ENCODE assay signal across 2 cellular contexts in the genomic region with DNA sequence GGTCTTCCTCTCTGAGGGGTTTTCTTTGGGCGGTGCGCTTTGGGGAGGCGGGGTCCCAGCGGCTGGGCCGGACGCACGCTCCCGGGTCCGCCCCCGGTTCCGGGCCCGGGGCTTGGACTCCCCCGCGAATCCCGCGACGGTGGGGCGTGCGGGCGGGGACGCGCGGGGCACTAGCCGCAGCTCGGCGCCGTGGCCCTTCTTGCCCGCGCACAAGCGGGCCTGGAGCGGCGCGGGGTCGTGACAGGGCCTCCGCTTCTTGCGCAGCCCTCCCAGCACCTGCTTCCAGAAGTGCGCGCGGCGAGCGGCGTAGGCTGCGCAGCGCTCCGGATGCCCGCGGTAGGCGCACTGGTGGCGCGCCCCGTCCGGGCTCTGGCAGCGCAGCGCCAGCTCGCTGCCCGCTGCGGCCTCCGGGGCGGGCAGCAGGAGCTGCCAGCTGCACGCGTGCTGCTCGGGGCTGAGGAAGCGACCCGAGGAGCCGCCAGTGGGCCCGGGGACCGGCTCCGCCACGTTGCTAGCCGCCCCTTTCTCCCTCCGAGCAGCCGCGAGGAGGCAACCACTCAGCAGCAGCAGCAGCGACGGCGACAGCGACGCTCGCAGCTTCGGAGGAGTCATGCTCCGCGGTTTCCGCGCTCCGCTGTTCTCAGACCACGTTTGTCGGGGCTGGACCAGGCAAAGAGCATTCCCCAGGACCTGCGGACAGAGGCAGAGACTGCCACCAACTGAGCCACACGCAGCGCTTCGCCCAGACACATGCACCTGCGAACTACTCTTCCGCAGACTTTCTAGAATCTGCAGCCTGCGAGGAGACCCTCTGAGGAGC.
A peak's percentile ranks its signal among the peaks of the same experiment; 100 is the strongest.
TF ChIP-seq lines count a peak whose summit lies in the region.

No MANE protein-coding gene starts in this region.

TF ChIP-seq in IMR-90, 13 proteins besides CTCF, POLR2A, EP300 and RAD21 (continued from another document):
- TF ChIP-seq, protein P1, sequence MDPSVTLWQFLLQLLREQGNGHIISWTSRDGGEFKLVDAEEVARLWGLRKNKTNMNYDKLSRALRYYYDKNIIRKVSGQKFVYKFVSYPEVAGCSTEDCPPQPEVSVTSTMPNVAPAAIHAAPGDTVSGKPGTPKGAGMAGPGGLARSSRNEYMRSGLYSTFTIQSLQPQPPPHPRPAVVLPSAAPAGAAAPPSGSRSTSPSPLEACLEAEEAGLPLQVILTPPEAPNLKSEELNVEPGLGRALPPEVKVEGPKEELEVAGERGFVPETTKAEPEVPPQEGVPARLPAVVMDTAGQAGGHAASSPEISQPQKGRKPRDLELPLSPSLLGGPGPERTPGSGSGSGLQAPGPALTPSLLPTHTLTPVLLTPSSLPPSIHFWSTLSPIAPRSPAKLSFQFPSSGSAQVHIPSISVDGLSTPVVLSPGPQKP (IDR thresholded peaks at IDR 0.05; ENCODE audit: borderline replicate concordance, low read depth, low read length): no peak
- TF ChIP-seq FOS (IDR thresholded peaks at IDR 0.05; ENCODE audit: low read depth, low read length) (no peak), RFX5 (IDR thresholded peaks at IDR 0.05; ENCODE audit: low read depth, low read length) (no peak), BHLHE40 (IDR thresholded peaks at IDR 0.05; ENCODE audit: low read depth, low read length) (peak; percentile 11; the same call in 1 of the 2 replicates)

TF ChIP-seq in PFSK-1, 5 proteins besides CTCF, POLR2A, EP300 and RAD21 (continued from another document):
- TF ChIP-seq, protein P2, sequence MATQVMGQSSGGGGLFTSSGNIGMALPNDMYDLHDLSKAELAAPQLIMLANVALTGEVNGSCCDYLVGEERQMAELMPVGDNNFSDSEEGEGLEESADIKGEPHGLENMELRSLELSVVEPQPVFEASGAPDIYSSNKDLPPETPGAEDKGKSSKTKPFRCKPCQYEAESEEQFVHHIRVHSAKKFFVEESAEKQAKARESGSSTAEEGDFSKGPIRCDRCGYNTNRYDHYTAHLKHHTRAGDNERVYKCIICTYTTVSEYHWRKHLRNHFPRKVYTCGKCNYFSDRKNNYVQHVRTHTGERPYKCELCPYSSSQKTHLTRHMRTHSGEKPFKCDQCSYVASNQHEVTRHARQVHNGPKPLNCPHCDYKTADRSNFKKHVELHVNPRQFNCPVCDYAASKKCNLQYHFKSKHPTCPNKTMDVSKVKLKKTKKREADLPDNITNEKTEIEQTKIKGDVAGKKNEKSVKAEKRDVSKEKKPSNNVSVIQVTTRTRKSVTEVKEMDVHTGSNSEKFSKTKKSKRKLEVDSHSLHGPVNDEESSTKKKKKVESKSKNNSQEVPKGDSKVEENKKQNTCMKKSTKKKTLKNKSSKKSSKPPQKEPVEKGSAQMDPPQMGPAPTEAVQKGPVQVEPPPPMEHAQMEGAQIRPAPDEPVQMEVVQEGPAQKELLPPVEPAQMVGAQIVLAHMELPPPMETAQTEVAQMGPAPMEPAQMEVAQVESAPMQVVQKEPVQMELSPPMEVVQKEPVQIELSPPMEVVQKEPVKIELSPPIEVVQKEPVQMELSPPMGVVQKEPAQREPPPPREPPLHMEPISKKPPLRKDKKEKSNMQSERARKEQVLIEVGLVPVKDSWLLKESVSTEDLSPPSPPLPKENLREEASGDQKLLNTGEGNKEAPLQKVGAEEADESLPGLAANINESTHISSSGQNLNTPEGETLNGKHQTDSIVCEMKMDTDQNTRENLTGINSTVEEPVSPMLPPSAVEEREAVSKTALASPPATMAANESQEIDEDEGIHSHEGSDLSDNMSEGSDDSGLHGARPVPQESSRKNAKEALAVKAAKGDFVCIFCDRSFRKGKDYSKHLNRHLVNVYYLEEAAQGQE (IDR thresholded peaks at IDR 0.05; ENCODE audit: insufficient read depth in 1 of 2, low read depth in 2 of 2, low read length in 2 of 2): peak in 1 of 2 experiments; percentile 30; a peak in 1 of 4 replicates
- TF ChIP-seq SIN3A (IDR thresholded peaks at IDR 0.05; ENCODE audit: borderline replicate concordance, insufficient read depth, low read length): no peak
